ENCODE assay signal across 13 cellular contexts in the genomic region with DNA sequence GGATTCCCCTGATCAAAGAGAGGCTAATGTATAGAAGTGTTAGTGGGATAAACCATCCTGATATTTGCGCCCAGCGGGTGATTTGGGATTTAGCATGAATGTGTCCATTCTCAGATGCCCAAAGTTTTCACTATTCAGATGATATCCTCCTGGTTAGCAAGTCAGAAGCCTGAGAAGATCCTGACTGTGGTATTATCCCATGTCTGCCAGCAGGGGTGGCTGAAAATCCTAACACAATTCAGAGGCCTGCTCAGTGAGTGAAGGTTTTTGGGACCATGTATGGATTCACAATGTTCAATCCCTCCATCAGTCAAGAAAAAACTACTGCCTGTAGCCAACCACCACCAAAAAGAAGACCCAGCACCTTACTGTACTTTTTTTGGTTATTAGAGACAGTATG. TPM values are rescaled to one million over a fixed set of nuclear protein-coding genes. Genes with fewer than 3 reads are reported as not detected.
DNase-seq lines count a peak whose midpoint lies in the region; ATAC-seq, FAIRE-seq and TF ChIP-seq lines count a peak whose summit lies in the region.
"Had no signal": no experiment of that assay in that cellular context is flagged by ENCODE, and none has a peak within 500 bp of the region (broad histone marks: within the 10 kb centered on the region; RNA-seq: fewer than 3 reads in every experiment).

No MANE protein-coding gene starts in this region.

- peak overlapping the region; percentile 53 for H3K27ac Mint-ChIP-seq in activated CD8-positive, alpha-beta memory T cell treated with anti-CD3 and anti-CD28 coated beads, Interleukin-2, amount 10 ng/mL, durations not matched to agents 7 days and 5 days
- no peak overlapping the region for H3K27ac Mint-ChIP-seq in HFFc6
- H3K27ac Mint-ChIP-seq in astrocyte (ENCODE audit: unreplicated experiment): no peak overlapping the region
- H3K27ac Mint-ChIP-seq in neural progenitor cell: no peak overlapping the region

- no peaks in the 10 kb centered on the region for H3K27me3 ChIP-seq in astrocyte (ENCODE audit: insufficient read depth, low read length)
- H3K27me3 ChIP-seq in neural progenitor cell: no peaks in the 10 kb centered on the region
- H3K27me3 ChIP-seq: SJCRH30 had no signal

- H3K4me1 Mint-ChIP-seq in activated CD8-positive, alpha-beta memory T cell treated with anti-CD3 and anti-CD28 coated beads, Interleukin-2, amount 10 ng/mL, durations not matched to agents 7 days and 5 days: peaks cover 11% of the 10 kb centered on the region
- peaks cover 9% of the 10 kb centered on the region for H3K4me1 Mint-ChIP-seq in HFFc6 (ENCODE audit: low read depth)
- peaks cover 8% of the 10 kb centered on the region for H3K4me1 Mint-ChIP-seq in astrocyte (ENCODE audit: low read depth, unreplicated experiment)
- H3K4me1 Mint-ChIP-seq in neural progenitor cell: peaks cover 4% of the 10 kb centered on the region

- H3K27me3 Mint-ChIP-seq in activated CD8-positive, alpha-beta memory T cell treated with anti-CD3 and anti-CD28 coated beads, Interleukin-2, amount 10 ng/mL, durations not matched to agents 7 days and 5 days: peaks cover 6% of the 10 kb centered on the region
- H3K27me3 Mint-ChIP-seq in HFFc6 (ENCODE audit: insufficient read depth) (no peaks in the 10 kb centered on the region), astrocyte (ENCODE audit: low read depth, unreplicated experiment) (peaks cover 5% of the 10 kb centered on the region), neural progenitor cell (ENCODE audit: insufficient read depth, low read depth) (no peaks in the 10 kb centered on the region)

- no peak overlapping the region for H2AFZ ChIP-seq in astrocyte (ENCODE audit: low read depth, low read length)
- H2AFZ ChIP-seq in neural progenitor cell (replicated peaks): no peak overlapping the region

- H3K9me3 ChIP-seq in astrocyte (ENCODE audit: insufficient read depth, low read depth, low read length): no peaks in the 10 kb centered on the region
- H3K9me3 ChIP-seq in neural progenitor cell (ENCODE audit: low read depth): no peaks in the 10 kb centered on the region
- H3K9me3 ChIP-seq: SJCRH30, thoracic aorta had no signal

- peaks cover 2% of the 10 kb centered on the region for H3K36me3 Mint-ChIP-seq in activated CD8-positive, alpha-beta memory T cell treated with anti-CD3 and anti-CD28 coated beads, Interleukin-2, amount 10 ng/mL, durations not matched to agents 7 days and 5 days
- H3K36me3 Mint-ChIP-seq in HFFc6 (ENCODE audit: low read depth): no peaks in the 10 kb centered on the region
- no peaks in the 10 kb centered on the region for H3K36me3 Mint-ChIP-seq in astrocyte (ENCODE audit: low read depth, unreplicated experiment)
- no peaks in the 10 kb centered on the region for H3K36me3 Mint-ChIP-seq in neural progenitor cell

- no peaks in the 10 kb centered on the region for H3K36me3 ChIP-seq in astrocyte (ENCODE audit: insufficient read depth, low read length)
- H3K36me3 ChIP-seq in neural progenitor cell: no peaks in the 10 kb centered on the region
- H3K36me3 ChIP-seq: SJCRH30, thoracic aorta had no signal

- FAIRE-seq in astrocyte (lab: Jason Lieb, UNC): no peak

- no peaks in the 10 kb centered on the region for H3F3A ChIP-seq in neural progenitor cell (ENCODE audit: low read depth)

- no peaks in the 10 kb centered on the region for H3K4me1 ChIP-seq in astrocyte (ENCODE audit: insufficient read depth, low read length)
- H3K4me1 ChIP-seq in neural progenitor cell: no peaks in the 10 kb centered on the region

- no peak overlapping the region for H3K4me2 ChIP-seq in astrocyte (ENCODE audit: low read length)
- no peak overlapping the region for H3K4me2 ChIP-seq in neural progenitor cell

- no peak overlapping the region for H3K27ac ChIP-seq in astrocyte (ENCODE audit: low read depth, low read length)
- H3K27ac ChIP-seq in neural progenitor cell: no peak overlapping the region
- H3K27ac ChIP-seq: SJCRH30, thoracic aorta had no signal

- DNase-seq in activated CD8-positive, alpha-beta memory T cell treated with anti-CD3 and anti-CD28 coated beads, Interleukin-2, amount 10 ng/mL, durations not matched to agents 7 days and 5 days: no peak
- DNase-seq in activated CD8-positive, alpha-beta memory T cell treated with anti-CD3 and anti-CD28 coated beads, Interleukin-2, amount 50 U/mL, for 48 hours: no peak
- DNase-seq in HFFc6 (no peak), astrocyte (ENCODE audit: low read depth) (no peak), neural progenitor cell (ENCODE audit: low spot score) (peak; percentile 6), SHP77 treated with DMSO at 0.1 percent for 48 hours (lab: John Stamatoyannopoulos, UW) (no peak), AG08395 (ENCODE audit: low spot score) (no peak)

- H3K4me3 ChIP-seq in astrocyte (ENCODE audit: insufficient read depth, low read depth, low read length) (no peak overlapping the region), neural progenitor cell (no peak overlapping the region)
- H3K4me3 ChIP-seq: SJCRH30, thoracic aorta had no signal

- H3K9ac ChIP-seq in astrocyte (ENCODE audit: low read length) (no peak overlapping the region), neural progenitor cell (no peak overlapping the region)

- H4K20me1 ChIP-seq in astrocyte (ENCODE audit: insufficient read depth, low read length) (no peaks in the 10 kb centered on the region), neural progenitor cell (ENCODE audit: low read depth) (no peaks in the 10 kb centered on the region)

- ATAC-seq in activated CD8-positive, alpha-beta memory T cell treated with anti-CD3 and anti-CD28 coated beads, Interleukin-2, amount 10 ng/mL, durations not matched to agents 7 days and 5 days: no peak
- no peak for ATAC-seq in GM21423 (IDR thresholded peaks at IDR 0.05; ENCODE audit: unreplicated experiment)

- CTCF ChIA-PET in activated CD8-positive, alpha-beta memory T cell treated with anti-CD3 and anti-CD28 coated beads, Interleukin-2, amount 10 ng/mL, durations not matched to agents 7 days and 5 days (lab: Charles Lee): no interaction called here

- H3K4me3 Mint-ChIP-seq in activated CD8-positive, alpha-beta memory T cell treated with anti-CD3 and anti-CD28 coated beads, Interleukin-2, amount 10 ng/mL, durations not matched to agents 7 days and 5 days: no peak overlapping the region
- H3K4me3 Mint-ChIP-seq in HFFc6: no peak overlapping the region
- no peak overlapping the region for H3K4me3 Mint-ChIP-seq in astrocyte (ENCODE audit: unreplicated experiment)
- H3K4me3 Mint-ChIP-seq in neural progenitor cell: no peak overlapping the region

- peak; percentile 33; the same call in 1 of the 2 replicates for TF ChIP-seq CTCF in HFFc6 (IDR thresholded peaks at IDR 0.05)
- TF ChIP-seq CTCF in astrocyte (IDR thresholded peaks at IDR 0.05; ENCODE audit: insufficient read depth, low read depth, low read length): peak; percentile 10
- TF ChIP-seq CTCF in neural progenitor cell (IDR thresholded peaks at IDR 0.05): peak; percentile 23

- H3K79me2 ChIP-seq in astrocyte (ENCODE audit: insufficient read depth, low read length) (no peaks in the 10 kb centered on the region), neural progenitor cell (ENCODE audit: low read depth) (no peaks in the 10 kb centered on the region)

- peaks cover 9% of the 10 kb centered on the region for H3K9me3 Mint-ChIP-seq in activated CD8-positive, alpha-beta memory T cell treated with anti-CD3 and anti-CD28 coated beads, Interleukin-2, amount 10 ng/mL, durations not matched to agents 7 days and 5 days (ENCODE audit: low read depth)
- H3K9me3 Mint-ChIP-seq in HFFc6 (no peaks in the 10 kb centered on the region), astrocyte (ENCODE audit: unreplicated experiment) (no peaks in the 10 kb centered on the region), neural progenitor cell (no peaks in the 10 kb centered on the region)

RNA-seq across cellular contexts. Expression of a gene that starts 34.1 kb away (rescaled TPM):
- total RNA-seq in activated CD8-positive, alpha-beta memory T cell treated with anti-CD3 and anti-CD28 coated beads, Interleukin-2, amount 10 ng/mL, durations not matched to agents 7 days and 5 days: not detected
- not detected for total RNA-seq in HFFc6 (2021; fragmentation: NEBNext Ultra II Directional; extraction: Animal tissue kit (Norgen Biotek cat#: 25700))
- total RNA-seq in astrocyte (not detected in 2 replicates), neural progenitor cell (ENCODE audit: low replicate concordance) (not detected in 2 replicates)
- total RNA-seq: MCF 10A, mesenteric fat pad, pulmonary artery endothelial cell, SJCRH30, thoracic aorta had no signal
